ENCODE assay signal across 30 cellular contexts in the genomic region with DNA sequence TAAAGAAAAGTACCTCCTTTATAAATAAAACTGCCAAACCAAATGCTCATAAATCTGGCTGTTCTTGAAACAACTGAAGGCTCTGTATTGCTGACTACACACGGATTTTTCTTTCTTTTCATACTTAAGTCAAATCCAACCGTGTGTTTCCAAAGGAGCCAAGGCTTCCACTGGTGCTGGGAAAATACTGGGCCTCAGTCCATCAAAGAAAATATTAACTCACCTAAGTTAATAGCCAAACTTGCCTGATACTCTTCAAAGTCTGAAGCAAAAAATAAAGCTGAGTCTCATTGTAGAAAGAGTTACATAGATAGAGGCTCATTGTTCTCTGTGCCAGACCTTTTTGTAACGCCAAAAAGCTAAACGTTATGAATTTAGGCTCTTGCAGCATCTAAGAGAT.
"Had no signal": no experiment of that assay in that cellular context is flagged by ENCODE, and none has a peak within 500 bp of the region (broad histone marks: within the 10 kb centered on the region; RNA-seq: fewer than 3 reads in every experiment).

No MANE protein-coding gene starts in this region.

- H3K4me1 ChIP-seq: ascending aorta, esophagus muscularis mucosa, foreskin keratinocyte, neural progenitor cell, testis, transverse colon had no signal

- DNase-seq: activated CD4-positive, alpha-beta T cell treated with anti-CD3 and anti-CD28 coated beads for 48 hours; activated CD4-positive, alpha-beta T cell treated with anti-CD3 and anti-CD28 coated beads, Interleukin-2, amount 50 U/mL, for 48 hours; activated CD8-positive, alpha-beta memory T cell treated with anti-CD3 and anti-CD28 coated beads for 24 hours; activated CD8-positive, alpha-beta memory T cell treated with anti-CD3 and anti-CD28 coated beads, Interleukin-2, amount 50 U/mL, for 4 hours; activated effector memory CD4-positive, alpha-beta T cell treated with anti-CD3 and anti-CD28 coated beads, Interleukin-2, amount 50 U/mL, for 16 hours; activated naive CD4-positive, alpha-beta T cell treated with anti-CD3 and anti-CD28 coated beads for 36 hours; activated naive CD8-positive, alpha-beta T cell treated with anti-CD3 and anti-CD28 coated beads for 36 hours; activated T-cell treated with anti-CD3 and anti-CD28 coated beads, Interleukin-2, amount 50 U/mL, for 1 hour; brain microvascular endothelial cell; caudate nucleus; foreskin keratinocyte; left cardiac atrium; naive thymus-derived CD8-positive, alpha-beta T cell; posterior cingulate gyrus; stimulated activated CD4-positive, alpha-beta T cell treated with anti-CD3 and anti-CD28 coated beads, Interleukin-12 subunit alpha, Interleukin-12 subunit beta, amount 100 ng/mL, for 4 hours; stimulated activated CD4-positive, alpha-beta T cell treated with anti-CD3 and anti-CD28 coated beads, Interleukin-4, amount 100 ng/mL, for 1 hour; stimulated activated naive CD8-positive, alpha-beta T cell treated with anti-CD3 and anti-CD28 coated beads, Interleukin-15, Interleukin-2, amounts not matched to agents 100 U/mL and 50 U/mL, for 24 hours; T-helper 1 cell; testis; transverse colon had no signal

- H3K27me3 Mint-ChIP-seq: activated naive CD8-positive, alpha-beta T cell treated with anti-CD3 and anti-CD28 coated beads for 36 hours; memory B cell; naive thymus-derived CD8-positive, alpha-beta T cell had no signal

- H3K4me3 ChIP-seq: ascending aorta, esophagus muscularis mucosa, neural progenitor cell, skin epidermis, testis, transverse colon had no signal

- H3K36me3 ChIP-seq: ascending aorta, brain microvascular endothelial cell, esophagus muscularis mucosa, neural progenitor cell, transverse colon had no signal

- H3K9me3 ChIP-seq: ascending aorta, esophagus muscularis mucosa, testis had no signal

- H3K36me3 Mint-ChIP-seq: activated naive CD8-positive, alpha-beta T cell treated with anti-CD3 and anti-CD28 coated beads for 36 hours; memory B cell; naive thymus-derived CD8-positive, alpha-beta T cell; neural progenitor cell had no signal

- H3K4me2 ChIP-seq: neural progenitor cell had no signal

- H3K9ac ChIP-seq: neural progenitor cell had no signal

- H3K4me3 Mint-ChIP-seq: activated naive CD4-positive, alpha-beta T cell treated with anti-CD3 and anti-CD28 coated beads for 36 hours; activated naive CD8-positive, alpha-beta T cell treated with anti-CD3 and anti-CD28 coated beads for 36 hours; activated T-helper 1 cell treated with anti-CD3 and anti-CD28 coated beads, Interleukin-12 subunit alpha, Interleukin-12 subunit beta, Interleukin-2, Interleukin-4 antibody, amounts not matched to agents 30 ng/mL and 10 ng/mL and 1 ng/mL, durations not matched to agents 14 hours and 24 hours and 36 hours; memory B cell; naive thymus-derived CD8-positive, alpha-beta T cell; neural progenitor cell; T-helper 2 cell treated with Interferon-gamma antibody and Interleukin-4, amounts not matched to agents 5 μg/mL and 100 μg/mL, for 36 hours had no signal

- H3K9me3 Mint-ChIP-seq: memory B cell, neural progenitor cell had no signal

- FAIRE-seq: TTC549 had no signal

- H3K27me3 ChIP-seq: ascending aorta, brain microvascular endothelial cell, esophagus muscularis mucosa, foreskin keratinocyte, neural progenitor cell, testis, transverse colon had no signal

- H3K27ac ChIP-seq: ascending aorta, brain microvascular endothelial cell, esophagus muscularis mucosa, foreskin keratinocyte, neural progenitor cell, skin epidermis, testis, transverse colon, VCaP had no signal

- H3K27ac Mint-ChIP-seq: activated naive CD4-positive, alpha-beta T cell treated with anti-CD3 and anti-CD28 coated beads for 36 hours; activated naive CD8-positive, alpha-beta T cell treated with anti-CD3 and anti-CD28 coated beads for 36 hours; activated T-helper 1 cell treated with anti-CD3 and anti-CD28 coated beads, Interleukin-12 subunit alpha, Interleukin-12 subunit beta, Interleukin-2, Interleukin-4 antibody, amounts not matched to agents 30 ng/mL and 10 ng/mL and 1 ng/mL, durations not matched to agents 14 hours and 24 hours and 36 hours; memory B cell; naive thymus-derived CD8-positive, alpha-beta T cell; neural progenitor cell; T-helper 2 cell treated with Interferon-gamma antibody and Interleukin-4, amounts not matched to agents 5 μg/mL and 100 μg/mL, for 36 hours had no signal

- H2AFZ ChIP-seq: neural progenitor cell had no signal

- H3K4me1 Mint-ChIP-seq: activated naive CD8-positive, alpha-beta T cell treated with anti-CD3 and anti-CD28 coated beads for 36 hours; memory B cell; naive thymus-derived CD8-positive, alpha-beta T cell; neural progenitor cell had no signal

- ATAC-seq: foreskin keratinocyte; left cardiac atrium; naive thymus-derived CD8-positive, alpha-beta T cell; sciatic nerve; stimulated activated naive CD8-positive, alpha-beta T cell treated with anti-CD3 and anti-CD28 coated beads, Interleukin-15, Interleukin-2, amounts not matched to agents 100 U/mL and 50 U/mL, for 24 hours had no signal
